In the genomic region with DNA sequence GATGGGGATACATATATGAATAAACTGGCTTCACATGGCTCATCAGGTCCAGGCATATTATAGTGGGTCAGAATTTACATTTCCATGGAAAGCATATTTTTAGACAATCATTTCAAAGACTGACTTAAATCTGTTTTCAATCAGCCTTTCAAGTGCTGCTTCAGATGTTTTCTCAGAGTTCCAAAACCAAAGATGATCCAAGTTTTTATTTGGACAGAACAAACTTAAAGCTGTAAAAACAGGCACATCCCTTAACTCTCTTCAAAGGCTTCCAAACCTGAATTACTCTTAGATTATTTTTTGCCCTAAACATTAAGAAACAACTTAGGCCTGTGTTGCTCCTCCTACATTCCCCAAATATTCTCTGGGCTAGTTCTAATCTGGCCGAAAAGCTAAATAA, we compare ENCODE assay signal across 29 cellular contexts.
DNase-seq lines count a peak whose midpoint lies in the region; ATAC-seq and TF ChIP-seq lines count a peak whose summit lies in the region.
"Had no signal": no experiment of that assay in that cellular context is flagged by ENCODE, and none has a peak within 500 bp of the region (broad histone marks: within the 10 kb centered on the region; RNA-seq: fewer than 3 reads in every experiment).

No MANE protein-coding gene starts in this region.

- BruUV-seq in IMR-90 (replicated peaks; lab: Mats Ljungman, UMichigan), result no TSS peak

- no peak overlapping the region for H3K56ac ChIP-seq in IMR-90 (ENCODE audit: extremely low read depth, insufficient read depth, low read length)

- TF ChIP-seq POLR2A in IMR-90 (IDR thresholded peaks at IDR 0.05; ENCODE audit: low read depth, low read length), result no peak

- H3K27ac ChIP-seq in ACC112 (ENCODE audit: low read depth, low read length) (no peak overlapping the region), IMR-90 (ENCODE audit: insufficient read depth, low read length) (no peak overlapping the region), osteoblast (ENCODE audit: low read depth, low read length) (no peak overlapping the region)
- H3K27ac ChIP-seq: 22Rv1, PC-9, SJCRH30 had no signal

- peak overlapping the region; percentile 61 for H3K4me3 ChIP-seq in ACC112 (ENCODE audit: low read depth, low read length)
- H3K4me3 ChIP-seq in IMR-90 (ENCODE audit: insufficient read depth, low read depth, low read length), result no peak overlapping the region
- H3K4me3 ChIP-seq in osteoblast (ENCODE audit: insufficient read depth, low read length), result no peak overlapping the region
- H3K4me3 ChIP-seq: PC-9, SJCRH30 had no signal

- H2BK120ac ChIP-seq in IMR-90 (ENCODE audit: low read depth, low read length), result no peak overlapping the region

- H4K5ac ChIP-seq in IMR-90 (ENCODE audit: low read depth, low read length), result no peak overlapping the region

- WGBS in IMR-90 (ENCODE audit: extremely low coverage in 2 of 2, insufficient read length in 1 of 2), 2 experiments, result no CpG with 5 or more reads among the region's 1 CpG

- no peak overlapping the region for H2AK9ac ChIP-seq in IMR-90 (replicated peaks; ENCODE audit: low read depth, low read length, poor library complexity)

- H3K18ac ChIP-seq in IMR-90 (ENCODE audit: low read depth, low read length), result no peak overlapping the region

- DNase-seq in IMR-90 (no peak), fibroblast of gingiva (ENCODE audit: low read depth) (peak; percentile 24), osteoblast (ENCODE audit: insufficient read length, low spot score, missing footprints) (no peak)
- DNase-seq in activated CD4-positive, alpha-beta T cell treated with anti-CD3 and anti-CD28 coated beads for 1 hour, result no peak
- DNase-seq: ACHN; BE2C; CD8-positive, alpha-beta memory T cell; DMS 273 treated with DMSO at 0.1 percent for 48 hours; DMS79; EL; GDM1; H7; Karpas-422; NCI-H1092 treated with DMSO at 0.1 percent for 48 hours; NCI-H1436; NCI-H187; NCI-H2081 treated with DMSO at 0.1 percent for 48 hours; NCI-H2171 treated with DMSO at 0.1 percent for 48 hours; NCI-H524; NCI-H774; NK-92 treated with Interleukin-12 subunit alpha and Interleukin-12 subunit beta, amount 100 ng/mL, for 24 hours; PC-9; SJCRH30 had no signal

- TF ChIP-seq CTCF in IMR-90 (conservative IDR thresholded peaks at IDR 0.05; ENCODE audit: low read depth, low read length) (no peak), osteoblast (IDR thresholded peaks at IDR 0.05; ENCODE audit: extremely low read depth, low read depth, low read length) (no peak)

- no peak overlapping the region for H2BK15ac ChIP-seq in IMR-90 (ENCODE audit: low read depth, low read length)

- H3K9me3 ChIP-seq in IMR-90 (ENCODE audit: control insufficient read depth, insufficient read depth, low read length) (no peaks in the 10 kb centered on the region), osteoblast (ENCODE audit: low read depth, low read length) (no peaks in the 10 kb centered on the region)
- H3K9me3 ChIP-seq: BE2C, SJCRH30 had no signal

- H2AFZ ChIP-seq in ACC112 (ENCODE audit: low read length, unreplicated experiment), result peak overlapping the region; percentile 68
- no peak overlapping the region for H2AFZ ChIP-seq in IMR-90 (replicated peaks; ENCODE audit: low read length, poor library complexity)
- peak overlapping the region; percentile 54 for H2AFZ ChIP-seq in osteoblast (ENCODE audit: low read length)
- H2AFZ ChIP-seq: PC-9 had no signal

- intact Hi-C loops in IMR-90 (cut with micrococcal nuclease), result no loop called here

- H3K4me2 ChIP-seq in IMR-90 (ENCODE audit: low read depth, low read length) (no peak overlapping the region), osteoblast (ENCODE audit: insufficient read depth, low read length) (no peak overlapping the region)
- H3K4me2 ChIP-seq: PC-9 had no signal

- H3K9me1 ChIP-seq in IMR-90 (ENCODE audit: insufficient read depth, low read length), result no peaks in the 10 kb centered on the region

- H2AK5ac ChIP-seq in IMR-90 (ENCODE audit: low read depth, low read length), result no peak overlapping the region

- TF ChIP-seq RAD21 in IMR-90 (IDR thresholded peaks at IDR 0.05; ENCODE audit: low read length), result no peak

- in situ Hi-C loops in IMR-90 (cut with MboI; ENCODE audit: low sequenced_read_pairs), result loop anchor here (25.0 kb wide), 1 partner anchor 612 kb away; no protein-coding TSS in a partner anchor

- no peak overlapping the region for H2BK20ac ChIP-seq in IMR-90 (ENCODE audit: low read depth, low read length)

- H4K8ac ChIP-seq in IMR-90 (ENCODE audit: low read depth in 2 of 2, low read length in 2 of 2), result no peak overlapping the region

- no peak overlapping the region for H3K9ac ChIP-seq in IMR-90 (ENCODE audit: low read depth, low read length)

- ATAC-seq in IMR-90 (ENCODE audit: low read depth) (peak; percentile 83), GM21381 (IDR thresholded peaks at IDR 0.05; ENCODE audit: unreplicated experiment) (no peak), HG03460 (IDR thresholded peaks at IDR 0.05; ENCODE audit: unreplicated experiment) (no peak)
- ATAC-seq: Right ventricle myocardium inferior, SK-N-SH treated with all-trans-retinoic acid at 6 μM for 48 hours had no signal

- H3K23ac ChIP-seq in IMR-90 (ENCODE audit: low read depth, low read length), result no peak overlapping the region

- POLR2A ChIA-PET in IMR-90 (lab: Charles Lee; ENCODE audit: unreplicated experiment), result no interaction called here

- no peak overlapping the region for H3K14ac ChIP-seq in IMR-90 (replicated peaks; ENCODE audit: low read depth, low read length)

- H3K27me3 ChIP-seq in ACC112 (ENCODE audit: insufficient read depth, low read length), result no peaks in the 10 kb centered on the region
- H3K27me3 ChIP-seq in IMR-90 (ENCODE audit: control insufficient read depth, insufficient read depth, low read length), result no peaks in the 10 kb centered on the region; the same call in 1 of the 2 replicates
- H3K27me3 ChIP-seq in osteoblast (ENCODE audit: insufficient read depth, low read length), result no peaks in the 10 kb centered on the region
- H3K27me3 ChIP-seq: BE2C had no signal

- H3K4me1 ChIP-seq in ACC112 (ENCODE audit: control insufficient read depth, insufficient read depth, low read length, unreplicated experiment) (peaks cover 8% of the 10 kb centered on the region), IMR-90 (ENCODE audit: control insufficient read depth, insufficient read depth, low read length) (0 out of 2 replicates have a peak, but pooled peaks cover 1% of the 10 kb centered on the region), osteoblast (ENCODE audit: insufficient read depth, low read length) (peaks cover 2% of the 10 kb centered on the region)
- H3K4me1 ChIP-seq: SJCRH30 had no signal

- H4K20me1 ChIP-seq in IMR-90 (ENCODE audit: insufficient read depth, low read length) (no peaks in the 10 kb centered on the region), osteoblast (ENCODE audit: insufficient read depth, low read length) (no peaks in the 10 kb centered on the region)

- no peak overlapping the region for H4K91ac ChIP-seq in IMR-90 (ENCODE audit: insufficient read depth, low read depth, low read length)

- H3K4ac ChIP-seq in IMR-90 (ENCODE audit: low read depth, low read length), result no peak overlapping the region

- dilution Hi-C loops in IMR-90 (cut with HindIII; ENCODE audit: low sequenced_read_pairs, unreplicated experiment), result no loop called here

- no peak overlapping the region for H2BK5ac ChIP-seq in IMR-90 (ENCODE audit: low read depth, low read length, poor library complexity, severe bottlenecking)

- H3K79me1 ChIP-seq in IMR-90 (ENCODE audit: low read depth in 1 of 2, low read length in 2 of 2), result no peaks in the 10 kb centered on the region

- H3K36me3 ChIP-seq in ACC112 (ENCODE audit: insufficient read depth, low read length), result no peaks in the 10 kb centered on the region
- H3K36me3 ChIP-seq in IMR-90 (ENCODE audit: control insufficient read depth, insufficient read depth, low read length), result no peaks in the 10 kb centered on the region
- no peaks in the 10 kb centered on the region for H3K36me3 ChIP-seq in osteoblast (ENCODE audit: insufficient read depth, low read length)
- H3K36me3 ChIP-seq: BE2C, SJCRH30 had no signal

- CTCF ChIA-PET in IMR-90 (lab: Yijun Ruan, JAX), result no interaction called here

- H3K79me2 ChIP-seq in ACC112 (ENCODE audit: control insufficient read depth, insufficient read depth, low read length, unreplicated experiment) (no peaks in the 10 kb centered on the region), osteoblast (ENCODE audit: insufficient read depth, low read length) (no peaks in the 10 kb centered on the region)

TF ChIP-seq in IMR-90, 13 proteins besides CTCF, POLR2A, EP300 and RAD21:
- TF ChIP-seq RFX5 (IDR thresholded peaks at IDR 0.05; ENCODE audit: low read depth, low read length) (no peak), CHD1 (IDR thresholded peaks at IDR 0.05; ENCODE audit: low read depth, low read length) (no peak), NFE2L2 (IDR thresholded peaks at IDR 0.05; ENCODE audit: low read depth, low read length) (no peak), SMC3 (IDR thresholded peaks at IDR 0.05; ENCODE audit: low read depth, low read length) (no peak), MXI1 (IDR thresholded peaks at IDR 0.05; ENCODE audit: borderline replicate concordance, low read depth, low read length) (no peak), BHLHE40 (IDR thresholded peaks at IDR 0.05; ENCODE audit: low read depth, low read length) (no peak), MAFK (IDR thresholded peaks at IDR 0.05; ENCODE audit: low read depth, low read length) (no peak), FOS (IDR thresholded peaks at IDR 0.05; ENCODE audit: low read depth, low read length) (no peak)
- TF ChIP-seq, protein P1, sequence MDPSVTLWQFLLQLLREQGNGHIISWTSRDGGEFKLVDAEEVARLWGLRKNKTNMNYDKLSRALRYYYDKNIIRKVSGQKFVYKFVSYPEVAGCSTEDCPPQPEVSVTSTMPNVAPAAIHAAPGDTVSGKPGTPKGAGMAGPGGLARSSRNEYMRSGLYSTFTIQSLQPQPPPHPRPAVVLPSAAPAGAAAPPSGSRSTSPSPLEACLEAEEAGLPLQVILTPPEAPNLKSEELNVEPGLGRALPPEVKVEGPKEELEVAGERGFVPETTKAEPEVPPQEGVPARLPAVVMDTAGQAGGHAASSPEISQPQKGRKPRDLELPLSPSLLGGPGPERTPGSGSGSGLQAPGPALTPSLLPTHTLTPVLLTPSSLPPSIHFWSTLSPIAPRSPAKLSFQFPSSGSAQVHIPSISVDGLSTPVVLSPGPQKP (IDR thresholded peaks at IDR 0.05; ENCODE audit: borderline replicate concordance, low read depth, low read length), result no peak
- TF ChIP-seq, protein P2, sequence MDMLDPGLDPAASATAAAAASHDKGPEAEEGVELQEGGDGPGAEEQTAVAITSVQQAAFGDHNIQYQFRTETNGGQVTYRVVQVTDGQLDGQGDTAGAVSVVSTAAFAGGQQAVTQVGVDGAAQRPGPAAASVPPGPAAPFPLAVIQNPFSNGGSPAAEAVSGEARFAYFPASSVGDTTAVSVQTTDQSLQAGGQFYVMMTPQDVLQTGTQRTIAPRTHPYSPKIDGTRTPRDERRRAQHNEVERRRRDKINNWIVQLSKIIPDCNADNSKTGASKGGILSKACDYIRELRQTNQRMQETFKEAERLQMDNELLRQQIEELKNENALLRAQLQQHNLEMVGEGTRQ (IDR thresholded peaks at IDR 0.05; ENCODE audit: low read depth, low read length), result no peak
TF ChIP-seq in IMR-90: peak in this region for 0.
